In the genomic region with DNA sequence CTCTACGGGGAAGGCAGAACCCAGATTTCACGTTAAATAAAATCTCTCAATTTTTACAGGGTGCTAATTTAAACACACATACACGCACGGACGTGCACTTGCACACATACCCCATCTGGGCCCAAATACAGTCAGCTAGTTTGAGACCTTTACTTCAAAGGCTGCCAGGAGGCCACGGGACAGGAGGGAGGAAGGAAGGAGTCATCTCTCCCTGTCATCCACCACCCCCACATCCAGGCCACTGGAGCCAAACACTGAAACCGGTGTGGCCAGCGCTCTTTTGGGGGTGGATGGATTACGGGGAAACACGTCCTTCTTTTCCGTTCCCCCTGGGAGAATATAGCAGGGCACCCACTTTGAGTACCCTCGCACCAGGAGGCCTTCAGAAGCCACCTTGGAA, we compare ENCODE assay signal across 21 cellular contexts.
"Had no signal": no experiment of that assay in that cellular context is flagged by ENCODE, and none has a peak within 500 bp of the region (broad histone marks: within the 10 kb centered on the region; RNA-seq: fewer than 3 reads in every experiment).

No MANE protein-coding gene starts in this region.

- H3K4me3 ChIP-seq: lung, prostate gland, smooth muscle cell, upper lobe of right lung had no signal

- H3K4me1 ChIP-seq: parathyroid adenoma, prostate gland had no signal

- H3K79me2 ChIP-seq: parathyroid adenoma had no signal

- H3K9me3 Mint-ChIP-seq: effector memory CD8-positive, alpha-beta T cell had no signal

- H3K9ac ChIP-seq: neural progenitor cell, parathyroid adenoma had no signal

- H3K36me3 Mint-ChIP-seq: neural progenitor cell had no signal

- H3K4me3 Mint-ChIP-seq: dendritic cell treated with granulocyte-macrophage colony-stimulating factor and Interleukin-4, amounts not matched to agents 40 ng/mL and 50 ng/mL, for 4 days; effector memory CD8-positive, alpha-beta T cell had no signal

- H3K27me3 ChIP-seq: vagina had no signal

- ATAC-seq: effector memory CD8-positive, alpha-beta T cell; gastroesophageal sphincter; stimulated activated naive CD8-positive, alpha-beta T cell treated with anti-CD3 and anti-CD28 coated beads, Interleukin-15, Interleukin-2, amounts not matched to agents 100 U/mL and 50 U/mL, for 24 hours had no signal

- H3K9me3 ChIP-seq: esophagus squamous epithelium, gastroesophageal sphincter, prostate gland, suprapubic skin, tibial artery, upper lobe of right lung, vagina had no signal

- DNase-seq: effector memory CD8-positive, alpha-beta T cell; esophagus squamous epithelium; kidney; left cardiac atrium; left ventricle myocardium inferior; mesenchymal stem cell; naive B cell; stimulated activated CD4-positive, alpha-beta T cell treated with anti-CD3 and anti-CD28 coated beads, Interleukin-2, amount 100 ng/mL, for 48 hours; stimulated activated naive CD8-positive, alpha-beta T cell treated with anti-CD3 and anti-CD28 coated beads, Interleukin-15, Interleukin-2, amounts not matched to agents 100 U/mL and 50 U/mL, for 24 hours; tibial artery; upper lobe of right lung had no signal

- H3K27ac Mint-ChIP-seq: dendritic cell treated with granulocyte-macrophage colony-stimulating factor and Interleukin-4, amounts not matched to agents 40 ng/mL and 50 ng/mL, for 4 days; effector memory CD8-positive, alpha-beta T cell; neural progenitor cell had no signal

- H3K27ac ChIP-seq: epithelial cell of prostate, esophagus squamous epithelium, gastroesophageal sphincter, left ventricle myocardium inferior, neural progenitor cell, parathyroid adenoma, prostate gland, suprapubic skin, tibial artery, upper lobe of right lung, vagina had no signal

- H3K27me3 Mint-ChIP-seq: effector memory CD8-positive, alpha-beta T cell had no signal

- H3K36me3 ChIP-seq: esophagus squamous epithelium, gastroesophageal sphincter, left ventricle myocardium inferior, neural progenitor cell, prostate gland, suprapubic skin, tibial artery, upper lobe of right lung, vagina had no signal
